ENCODE assay signal across 8 cellular contexts in genomic region chr4:145936142-145937020, GRCh38. TPM values are rescaled to one million over a fixed set of nuclear protein-coding genes. Genes with fewer than 3 reads are reported as not detected.
DNase-seq lines count a peak whose midpoint lies in the region; ATAC-seq and TF ChIP-seq lines count a peak whose summit lies in the region.

No MANE protein-coding gene starts in this region.

- H3K27me3 ChIP-seq in HL-60 (ENCODE audit: insufficient read depth, poor library complexity, severe bottlenecking): peaks cover 48% of the 10 kb centered on the region
- H3K27me3 ChIP-seq in gastroesophageal sphincter: no peaks in the 10 kb centered on the region
- no peaks in the 10 kb centered on the region for H3K27me3 ChIP-seq in thoracic aorta (replicated peaks; ENCODE audit: insufficient read depth)

- no peak for TF ChIP-seq EP300 in gastroesophageal sphincter (IDR thresholded peaks at IDR 0.05)

- no peak overlapping the region for H3K27ac ChIP-seq in HL-60 (replicated peaks)
- H3K27ac ChIP-seq in gastroesophageal sphincter: peak overlapping the region; percentile 88 to 97 (median 90)
- peak overlapping the region; percentile 96 to 97 for H3K27ac ChIP-seq in thoracic aorta

- peak; percentile 25 to 33 for TF ChIP-seq POLR2A in gastroesophageal sphincter (IDR thresholded peaks at IDR 0.05)

- H3K36me3 ChIP-seq in gastroesophageal sphincter (no peaks in the 10 kb centered on the region), thoracic aorta (no peaks in the 10 kb centered on the region)

- H3K9me3 ChIP-seq in gastroesophageal sphincter (no peaks in the 10 kb centered on the region), thoracic aorta (no peaks in the 10 kb centered on the region)

- peak; percentile 24 for DNase-seq in DMS 273 treated with DMSO at 0.1 percent for 48 hours (lab: John Stamatoyannopoulos, UW)
- peak in 1 of 2 experiments; percentile 7 for DNase-seq in HL-60 (ENCODE audit: low read depth in 1 of 2, low spot score in 1 of 2)
- peak; percentile 67 for DNase-seq in RPMI8226
- DNase-seq in activated naive CD4-positive, alpha-beta T cell (lab: John Stamatoyannopoulos, UW): peak; percentile 29 to 52 (median 33)
- peak in 54 of 56 donors; percentile 8 to 86 (median 74) for DNase-seq in nucleus accumbens (lab: John Stamatoyannopoulos, UW)
- DNase-seq in thoracic aorta (ENCODE audit: low spot score): no peak

- H3K4me1 ChIP-seq in gastroesophageal sphincter (peaks cover 0 to 49% (median 3%) of the 10 kb centered on the region in 3 donors), thoracic aorta (ENCODE audit: control insufficient read depth in 1 of 2, low read depth in 2 of 2) (peaks cover 7 to 37% of the 10 kb centered on the region in 2 donors)

- 0% methylated on average over 9 to 10 of the region's 72 CpGs for WGBS in gastroesophageal sphincter (ENCODE audit: low coverage in 1 of 2), 2 donors

- H3K4me3 ChIP-seq in HL-60 (replicated peaks; ENCODE audit: insufficient read depth, low read length) (peak overlapping the region; percentile 51), gastroesophageal sphincter (peak overlapping the region; percentile 88 to 93), thoracic aorta (peak overlapping the region; percentile 96)

- peak; percentile 39 for ATAC-seq in GM19463 (IDR thresholded peaks at IDR 0.05; ENCODE audit: unreplicated experiment)
- ATAC-seq in gastroesophageal sphincter: peak; percentile 52
- ATAC-seq in thoracic aorta (ENCODE audit: insufficient number of reproducible peaks, low FRiP score, low read depth): peak; percentile 16

- TF ChIP-seq CTCF in HL-60 (IDR thresholded peaks at IDR 0.05; ENCODE audit: insufficient read depth, low read length): no peak
- TF ChIP-seq CTCF in gastroesophageal sphincter (IDR thresholded peaks at IDR 0.05): peak in 3 of 4 experiments; percentile 22 to 29 (median 28)
- TF ChIP-seq CTCF in thoracic aorta (IDR thresholded peaks at IDR 0.05): peak; percentile 12

RNA-seq across cellular contexts. Expression of gene ZNF827, which starts 2.2 kb away (rescaled TPM):
- 10 to 100 TPM in 3 of 4 donors, 1 to 10 TPM in 1; 9.3 to 39.4 (median 20.3) TPM for total RNA-seq in gastroesophageal sphincter
- total RNA-seq in thoracic aorta: 10 to 100 TPM; 20.2 to 41.4 TPM
